Comparison of ENCODE assay signal across 1 cellular context in the genomic region with DNA sequence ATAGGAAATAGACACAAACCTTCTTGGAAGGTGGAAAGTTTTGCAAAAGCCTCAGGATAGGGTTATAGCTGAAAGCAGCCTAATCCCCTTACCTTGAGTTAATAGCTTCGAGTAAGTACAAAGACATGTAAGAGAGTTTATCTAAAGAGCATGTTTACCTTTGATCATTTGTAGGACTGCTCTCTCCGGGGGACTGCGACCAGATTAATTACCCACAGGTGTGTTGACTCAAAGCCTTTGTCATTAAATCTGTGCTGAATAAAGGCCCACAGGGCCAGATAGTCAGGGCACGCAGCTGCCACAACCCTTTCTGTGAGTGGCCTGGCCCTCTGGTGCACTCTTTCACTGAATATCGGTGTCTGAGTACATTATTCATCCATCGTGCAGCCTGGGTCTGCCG.
TF ChIP-seq lines count a peak whose summit lies in the region.

No MANE protein-coding gene starts in this region.

TF ChIP-seq in HEK293, 187 proteins besides CTCF, POLR2A, EP300 and RAD21 (continued from another document):
- TF ChIP-seq ZBTB17 (tag by site-specific recombination; IDR thresholded peaks at IDR 0.05), result 0 out of 2 replicates have a peak, but pooled peaks have one; percentile 15
- TF ChIP-seq FEZF1 (tag by site-specific recombination; IDR thresholded peaks at IDR 0.05), result peak; percentile 63
